24 cellular contexts compared by ENCODE assay signal in genomic region chr2:83162421-83162820, GRCh38.
"Had no signal": no experiment of that assay in that cellular context is flagged by ENCODE, and none has a peak within 500 bp of the region (broad histone marks: within the 10 kb centered on the region; RNA-seq: fewer than 3 reads in every experiment).

No MANE protein-coding gene starts in this region.

- H3K27ac ChIP-seq: adrenal gland, Peyer's patch, RWPE1, SJCRH30, WERI-Rb-1 had no signal

- H3K27me3 ChIP-seq: adrenal gland, Peyer's patch had no signal

- H3K4me2 ChIP-seq: SK-N-SH had no signal

- DNase-seq: activated CD4-positive, alpha-beta T cell treated with anti-CD3 and anti-CD28 coated beads for 4 hours; activated CD4-positive, alpha-beta T cell treated with anti-CD3 and anti-CD28 coated beads, Interleukin-2, amount 50 U/mL, for 4 hours; activated CD8-positive, alpha-beta memory T cell treated with anti-CD3 and anti-CD28 coated beads, Interleukin-2, amount 50 U/mL, for 48 hours; activated CD8-positive, alpha-beta T cell treated with anti-CD3 and anti-CD28 coated beads, Interleukin-2, amount 10 ng/mL, durations not matched to agents 7 days and 5 days; activated naive CD4-positive, alpha-beta T cell treated with anti-CD3 and anti-CD28 coated beads, Interleukin-2, amount 50 U/mL, for 16 hours; activated naive CD8-positive, alpha-beta T cell treated with anti-CD3 and anti-CD28 coated beads, Interleukin-2, amount 10 ng/mL, durations not matched to agents 7 days and 5 days; activated T-cell treated with anti-CD3 and anti-CD28 coated beads, Interleukin-2, amount 50 U/mL, for 1 hour; adrenal gland; anterior cingulate cortex; Kasumi-1; KBM-7; NCI-H1092; NCI-H1417; NCI-H1930; NCI-H2171 treated with DMSO at 0.1 percent for 48 hours; NCI-H510A treated with DMSO at 0.1 percent for 48 hours; Peyer's patch; Right ventricle myocardium superior; SJCRH30; SK-N-SH; T-helper 1 cell; WERI-Rb-1 had no signal

- H3K4me1 ChIP-seq: adrenal gland, Peyer's patch, SJCRH30 had no signal

- H3K9me3 ChIP-seq: adrenal gland, Peyer's patch, SJCRH30, SK-N-SH had no signal

- H3K36me3 ChIP-seq: adrenal gland, Peyer's patch, SJCRH30, WERI-Rb-1 had no signal

- H3K4me3 ChIP-seq: adrenal gland, Peyer's patch, SJCRH30 had no signal

- ATAC-seq: activated CD4-positive, CD25-positive, alpha-beta regulatory T cell treated with anti-CD3 and anti-CD28 coated beads, Interleukin-2, amount 50 U/mL, for 24 hours; activated CD8-positive, alpha-beta T cell treated with anti-CD3 and anti-CD28 coated beads, Interleukin-2, amount 10 ng/mL, durations not matched to agents 7 days and 5 days had no signal

- H3K9ac ChIP-seq: SK-N-SH had no signal
